In the genomic region with DNA sequence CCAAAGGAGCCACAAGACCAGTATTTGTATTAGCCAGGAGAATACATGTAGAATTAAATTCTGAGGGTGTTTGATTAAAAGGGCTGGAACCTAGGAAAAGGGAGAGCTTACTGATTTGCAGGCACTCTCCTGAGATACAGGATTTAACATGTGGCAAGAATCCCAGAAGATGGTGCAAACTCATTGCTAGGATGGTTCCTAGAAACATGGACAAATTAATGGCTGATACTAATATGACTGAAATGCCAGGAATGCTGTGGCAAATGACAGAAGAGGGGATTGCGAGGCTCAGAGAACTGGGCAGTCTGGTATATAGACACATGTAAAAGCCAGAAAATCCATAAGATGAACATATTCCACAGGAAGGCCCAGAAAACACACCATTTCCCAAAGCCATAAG, we compare ENCODE assay signal across 16 cellular contexts.
"Had no signal": no experiment of that assay in that cellular context is flagged by ENCODE, and none has a peak within 500 bp of the region (broad histone marks: within the 10 kb centered on the region; RNA-seq: fewer than 3 reads in every experiment).

No MANE protein-coding gene starts in this region.

- H3K27ac Mint-ChIP-seq: activated CD8-positive, alpha-beta T cell treated with anti-CD3 and anti-CD28 coated beads for 36 hours; activated T-cell treated with anti-CD3 and anti-CD28 coated beads, Interleukin-2, amount 50 U/mL, for 72 hours; naive thymus-derived CD4-positive, alpha-beta T cell; stimulated activated naive B cell treated with anti-CD40 and anti-IgM and Interleukin-4, amounts not matched to agents 10 μg/mL and 1 μg/mL and 100 μg/mL, for 72 hours had no signal

- ATAC-seq: activated CD8-positive, alpha-beta T cell treated with anti-CD3 and anti-CD28 coated beads for 36 hours; activated T-cell treated with anti-CD3 and anti-CD28 coated beads, Interleukin-2, amount 50 U/mL, for 72 hours; left colon; naive thymus-derived CD4-positive, alpha-beta T cell; stimulated activated naive B cell treated with anti-CD40 and anti-IgM and Interleukin-4, amounts not matched to agents 10 μg/mL and 1 μg/mL and 100 μg/mL, for 72 hours had no signal

- H3K9me3 ChIP-seq: ascending aorta, neutrophil, right atrium auricular region, transverse colon had no signal

- H3K9me3 Mint-ChIP-seq: activated CD8-positive, alpha-beta T cell treated with anti-CD3 and anti-CD28 coated beads for 36 hours; stimulated activated naive B cell treated with anti-CD40 and anti-IgM and Interleukin-4, amounts not matched to agents 10 μg/mL and 1 μg/mL and 100 μg/mL, for 72 hours had no signal

- H3K4me3 Mint-ChIP-seq: activated CD8-positive, alpha-beta T cell treated with anti-CD3 and anti-CD28 coated beads for 36 hours; activated T-cell treated with anti-CD3 and anti-CD28 coated beads, Interleukin-2, amount 50 U/mL, for 72 hours; immature natural killer cell; naive thymus-derived CD4-positive, alpha-beta T cell; stimulated activated naive B cell treated with anti-CD40 and anti-IgM and Interleukin-4, amounts not matched to agents 10 μg/mL and 1 μg/mL and 100 μg/mL, for 72 hours had no signal

- H3K27me3 ChIP-seq: ascending aorta, cardiac muscle cell, neutrophil, right atrium auricular region, transverse colon had no signal

- H3K27me3 Mint-ChIP-seq: stimulated activated naive B cell treated with anti-CD40 and anti-IgM and Interleukin-4, amounts not matched to agents 10 μg/mL and 1 μg/mL and 100 μg/mL, for 72 hours had no signal

- DNase-seq: activated CD8-positive, alpha-beta memory T cell treated with anti-CD3 and anti-CD28 coated beads, Interleukin-2, amount 50 U/mL, for 4 hours; activated CD8-positive, alpha-beta T cell treated with anti-CD3 and anti-CD28 coated beads for 36 hours; activated T-cell treated with anti-CD3 and anti-CD28 coated beads, Interleukin-2, amount 50 U/mL, for 72 hours; glutamatergic neuron; immature natural killer cell; left colon; naive thymus-derived CD4-positive, alpha-beta T cell; posterior cingulate gyrus; stimulated activated naive B cell treated with anti-CD40 and anti-IgM and Interleukin-4, amounts not matched to agents 10 μg/mL and 1 μg/mL and 100 μg/mL, for 72 hours; T-helper 9 cell; transverse colon had no signal

- H3K36me3 Mint-ChIP-seq: naive thymus-derived CD4-positive, alpha-beta T cell; stimulated activated naive B cell treated with anti-CD40 and anti-IgM and Interleukin-4, amounts not matched to agents 10 μg/mL and 1 μg/mL and 100 μg/mL, for 72 hours had no signal

- H3K27ac ChIP-seq: ascending aorta, cardiac muscle cell, neutrophil, right atrium auricular region, transverse colon had no signal

- H3K4me1 ChIP-seq: ascending aorta, right atrium auricular region, transverse colon had no signal

- H3K4me3 ChIP-seq: ascending aorta, cardiac muscle cell, right atrium auricular region, transverse colon had no signal

- H3K4me1 Mint-ChIP-seq: stimulated activated naive B cell treated with anti-CD40 and anti-IgM and Interleukin-4, amounts not matched to agents 10 μg/mL and 1 μg/mL and 100 μg/mL, for 72 hours had no signal

- FAIRE-seq: colon had no signal

- H3K36me3 ChIP-seq: ascending aorta, cardiac muscle cell, neutrophil, right atrium auricular region, transverse colon had no signal
